Comparison of ENCODE assay signal across 21 cellular contexts in genomic region chr16:50227120-50227519, GRCh38. TPM values are rescaled to one million over a fixed set of nuclear protein-coding genes. Genes with fewer than 3 reads are reported as not detected.
A peak's percentile ranks its signal among the peaks of the same experiment; 100 is the strongest.
DNase-seq lines count a peak whose midpoint lies in the region; ATAC-seq and TF ChIP-seq lines count a peak whose summit lies in the region.
"Had no signal": no experiment of that assay in that cellular context is flagged by ENCODE, and none has a peak within 500 bp of the region (broad histone marks: within the 10 kb centered on the region; RNA-seq: fewer than 3 reads in every experiment).

No MANE protein-coding gene starts in this region.

- no TSS peak for BruUV-seq in Calu3 (replicated peaks; lab: Mats Ljungman, UMichigan)

- ATAC-seq in activated T-cell treated with anti-CD3 and anti-CD28 coated beads, Interleukin-2, amount 50 U/mL, for 72 hours (replicated peaks in 1 of 2) = peak; percentile 46 to 60
- ATAC-seq in activated CD8-positive, alpha-beta T cell treated with anti-CD3 and anti-CD28 coated beads for 36 hours = peak; percentile 13
- ATAC-seq in upper lobe of left lung (ENCODE audit: low FRiP score in 2 of 2) = no peak
- ATAC-seq: HCT116 had no signal

- H3K4me1 ChIP-seq in muscle layer of colon (ENCODE audit: insufficient read depth, low read length) = peaks cover 20% of the 10 kb centered on the region
- no peaks in the 10 kb centered on the region for H3K4me1 ChIP-seq in upper lobe of left lung
- H3K4me1 ChIP-seq: Peyer's patch had no signal

- intact Hi-C loops in Calu3 (cut with micrococcal nuclease; ENCODE audit: unreplicated experiment) = no loop called here
- intact Hi-C loops in activated CD8-positive, alpha-beta T cell treated with anti-CD3 and anti-CD28 coated beads for 36 hours (cut with micrococcal nuclease) = no loop called here

- H3K27ac ChIP-seq in muscle layer of colon (ENCODE audit: low read depth, low read length) = peak overlapping the region; percentile 31
- H3K27ac ChIP-seq in upper lobe of left lung = no peak overlapping the region
- H3K27ac ChIP-seq: KMS-11, Peyer's patch had no signal

- H3K9ac ChIP-seq in muscle layer of colon (ENCODE audit: low read length) = no peak overlapping the region
- H3K9ac ChIP-seq: KMS-11 had no signal

- CTCF ChIA-PET in Calu3 (lab: Charles Lee) = no interaction called here
- CTCF ChIA-PET in activated CD8-positive, alpha-beta T cell treated with anti-CD3 and anti-CD28 coated beads for 36 hours (lab: Charles Lee) = interaction anchor here (1.0 to 1.1 kb wide), 3 partner anchors 28 to 438 kb away, joined by 3 read pairs; no protein-coding TSS in a partner anchor

- TF ChIP-seq EP300 in upper lobe of left lung (IDR thresholded peaks at IDR 0.05) = no peak

- H3K9me3 Mint-ChIP-seq in activated T-cell treated with anti-CD3 and anti-CD28 coated beads, Interleukin-2, amount 50 U/mL, for 72 hours = no peaks in the 10 kb centered on the region
- H3K9me3 Mint-ChIP-seq in Calu3 (ENCODE audit: low read depth, unreplicated experiment) = no peaks in the 10 kb centered on the region
- no peaks in the 10 kb centered on the region for H3K9me3 Mint-ChIP-seq in activated CD8-positive, alpha-beta T cell treated with anti-CD3 and anti-CD28 coated beads for 36 hours
- H3K9me3 Mint-ChIP-seq: CD14-positive monocyte had no signal

- POLR2A ChIA-PET in activated CD8-positive, alpha-beta T cell treated with anti-CD3 and anti-CD28 coated beads for 36 hours (lab: Charles Lee) = no interaction called here

- H3K9me3 ChIP-seq in muscle layer of colon (ENCODE audit: low read length) (no peaks in the 10 kb centered on the region), upper lobe of left lung (no peaks in the 10 kb centered on the region)
- H3K9me3 ChIP-seq: Peyer's patch had no signal

- H3K4me1 Mint-ChIP-seq in activated T-cell treated with anti-CD3 and anti-CD28 coated beads, Interleukin-2, amount 50 U/mL, for 72 hours (ENCODE audit: low read depth) = peaks cover 9% of the 10 kb centered on the region
- H3K4me1 Mint-ChIP-seq in Calu3 (ENCODE audit: low read depth, unreplicated experiment) = no peaks in the 10 kb centered on the region
- H3K4me1 Mint-ChIP-seq in activated CD8-positive, alpha-beta T cell treated with anti-CD3 and anti-CD28 coated beads for 36 hours (ENCODE audit: low read depth) = peaks cover 9% of the 10 kb centered on the region
- H3K4me1 Mint-ChIP-seq: B cell, CD14-positive monocyte had no signal

- TF ChIP-seq CTCF in Calu3 (IDR thresholded peaks at IDR 0.05; ENCODE audit: unreplicated experiment) = no peak
- no peak for TF ChIP-seq CTCF in activated CD8-positive, alpha-beta T cell treated with anti-CD3 and anti-CD28 coated beads for 36 hours (IDR thresholded peaks at IDR 0.05)
- no peak for TF ChIP-seq CTCF in upper lobe of left lung (IDR thresholded peaks at IDR 0.05)

- no peak for TF ChIP-seq POLR2A in upper lobe of left lung (IDR thresholded peaks at IDR 0.05)

- no peak overlapping the region for H3K4me3 Mint-ChIP-seq in activated T-cell treated with anti-CD3 and anti-CD28 coated beads, Interleukin-2, amount 50 U/mL, for 72 hours
- H3K4me3 Mint-ChIP-seq in Calu3 (ENCODE audit: low read depth, unreplicated experiment) = no peak overlapping the region
- no peak overlapping the region for H3K4me3 Mint-ChIP-seq in activated CD8-positive, alpha-beta T cell treated with anti-CD3 and anti-CD28 coated beads for 36 hours
- H3K4me3 Mint-ChIP-seq: B cell, CD14-positive monocyte had no signal

- peak overlapping the region; percentile 57 for H3K27ac Mint-ChIP-seq in activated T-cell treated with anti-CD3 and anti-CD28 coated beads, Interleukin-2, amount 50 U/mL, for 72 hours
- peak overlapping the region; percentile 39 for H3K27ac Mint-ChIP-seq in Calu3 (ENCODE audit: unreplicated experiment)
- no peak overlapping the region for H3K27ac Mint-ChIP-seq in activated CD8-positive, alpha-beta T cell treated with anti-CD3 and anti-CD28 coated beads for 36 hours
- H3K27ac Mint-ChIP-seq: B cell had no signal

- peaks cover 31% of the 10 kb centered on the region for H3K36me3 ChIP-seq in muscle layer of colon (ENCODE audit: insufficient read depth, low read length)
- peaks cover 0 to 67% (median 27%) of the 10 kb centered on the region in 4 donors for H3K36me3 ChIP-seq in upper lobe of left lung

- DNase-seq in activated T-cell treated with anti-CD3 and anti-CD28 coated beads, Interleukin-2, amount 50 U/mL, for 72 hours = no peak
- DNase-seq in activated T-cell treated with anti-CD3 and anti-CD28 coated beads, Interleukin-2, amount 50 U/mL, for 48 hours = no peak
- DNase-seq in Calu3 = no peak
- DNase-seq in activated CD8-positive, alpha-beta T cell treated with anti-CD3 and anti-CD28 coated beads for 36 hours = no peak
- DNase-seq in NCI-H1930 (lab: John Stamatoyannopoulos, UW) = no peak
- DNase-seq in upper lobe of left lung = no peak
- DNase-seq: DMS53, GF-D8, GOT3, MV-4-11, NCI-H1105 treated with DMSO at 0.1 percent for 48 hours, NCI-H2081, NCI-H2171 treated with DMSO at 0.1 percent for 48 hours, NCI-H524 treated with DMSO at 0.1 percent for 48 hours, NCI-H82, Peyer's patch had no signal

- no peaks in the 10 kb centered on the region for H3K27me3 Mint-ChIP-seq in activated T-cell treated with anti-CD3 and anti-CD28 coated beads, Interleukin-2, amount 50 U/mL, for 72 hours (ENCODE audit: low read depth)
- no peaks in the 10 kb centered on the region for H3K27me3 Mint-ChIP-seq in Calu3 (ENCODE audit: unreplicated experiment)
- H3K27me3 Mint-ChIP-seq in activated CD8-positive, alpha-beta T cell treated with anti-CD3 and anti-CD28 coated beads for 36 hours = no peaks in the 10 kb centered on the region
- H3K27me3 Mint-ChIP-seq: B cell had no signal

- WGBS in upper lobe of left lung, 2 donors = 84 to 87% methylated on average over 3 of the region's 3 CpGs

- H3K36me3 Mint-ChIP-seq in activated T-cell treated with anti-CD3 and anti-CD28 coated beads, Interleukin-2, amount 50 U/mL, for 72 hours (ENCODE audit: insufficient read depth in 2 of 2) = peaks cover 3 to 25% of the 10 kb centered on the region in 2 donors
- H3K36me3 Mint-ChIP-seq in Calu3 (ENCODE audit: insufficient read depth, unreplicated experiment) = peaks cover 37% of the 10 kb centered on the region
- peaks cover 23% of the 10 kb centered on the region for H3K36me3 Mint-ChIP-seq in activated CD8-positive, alpha-beta T cell treated with anti-CD3 and anti-CD28 coated beads for 36 hours (ENCODE audit: low read depth)

- H3K27me3 ChIP-seq in muscle layer of colon (ENCODE audit: control insufficient read depth in 1 of 2, insufficient read depth in 2 of 2, low read length in 2 of 2) (no peaks in the 10 kb centered on the region), upper lobe of left lung (no peaks in the 10 kb centered on the region)
- H3K27me3 ChIP-seq: Peyer's patch had no signal

- no peak overlapping the region for H3K4me3 ChIP-seq in muscle layer of colon (ENCODE audit: low read depth in 1 of 2, low read length in 2 of 2)
- H3K4me3 ChIP-seq in upper lobe of left lung = no peak overlapping the region
- H3K4me3 ChIP-seq: Peyer's patch had no signal

RNA-seq across cellular contexts. Expression of gene ADCY7, which starts 39.2 kb away (rescaled TPM):
- total RNA-seq in activated T-cell treated with anti-CD3 and anti-CD28 coated beads, Interleukin-2, amount 50 U/mL, for 72 hours = 10 to 100 TPM; 67.5 to 97.1 TPM
- 67.7 and 71.4 TPM in 2 replicates for total RNA-seq in Calu3 (2022)
- total RNA-seq in activated CD8-positive, alpha-beta T cell treated with anti-CD3 and anti-CD28 coated beads for 36 hours = 10 to 100 TPM; 89.9 to 92.1 TPM
- 100 to 1,000 TPM in 3 of 6 donors, 10 to 100 TPM in 3; 46.9 to 177 (median 101) TPM for total RNA-seq in upper lobe of left lung

Comparison
In these comparisons a context has a peak if more than half of its experiments do, and no peak if none do; other contexts are left out.
1. ATAC-seq: peak in activated T-cell treated with anti-CD3 and anti-CD28 coated beads, Interleukin-2, amount 50 U/mL, for 72 hours (2 of 2) and activated CD8-positive, alpha-beta T cell treated with anti-CD3 and anti-CD28 coated beads for 36 hours (single experiment); none in upper lobe of left lung (0 of 2).